13 cellular contexts compared by ENCODE assay signal in genomic region chr7:55131421-55131929, GRCh38.
A peak's percentile ranks its signal among the peaks of the same experiment; 100 is the strongest.
DNase-seq lines count a peak whose midpoint lies in the region; ATAC-seq and TF ChIP-seq lines count a peak whose summit lies in the region.
"Had no signal": no experiment of that assay in that cellular context is flagged by ENCODE, and none has a peak within 500 bp of the region (broad histone marks: within the 10 kb centered on the region; RNA-seq: fewer than 3 reads in every experiment).

No MANE protein-coding gene starts in this region.

- H3K18ac ChIP-seq in mesenchymal stem cell (ENCODE audit: low read depth in 1 of 2, low read length in 2 of 2), result peak overlapping the region; percentile 71 to 95

- H3K4me3 ChIP-seq in OCI-LY3 (ENCODE audit: low read length), result peak overlapping the region; percentile 72
- no peak overlapping the region for H3K4me3 ChIP-seq in mesenchymal stem cell (ENCODE audit: insufficient read depth in 1 of 2, low read depth in 1 of 2, low read length in 2 of 2)
- no peak overlapping the region for H3K4me3 ChIP-seq in subcutaneous abdominal adipose tissue (ENCODE audit: low read depth in 1 of 5, low read length in 5 of 5)

- peak overlapping the region; percentile 40; the same call in 1 of the 2 replicates for H2AFZ ChIP-seq in OCI-LY3 (ENCODE audit: low read depth, low read length)
- H2AFZ ChIP-seq in mesenchymal stem cell (ENCODE audit: low read depth, low read length), result no peak overlapping the region

- ATAC-seq in HG03520 (IDR thresholded peaks at IDR 0.05; ENCODE audit: unreplicated experiment), result no peak

- peak overlapping the region in 1 of 2 experiments; percentile 18 for H3K14ac ChIP-seq in mesenchymal stem cell (ENCODE audit: low read length in 2 of 2)

- peak overlapping the region; percentile 28 for H2AK5ac ChIP-seq in mesenchymal stem cell (ENCODE audit: low read length, severe bottlenecking)

- H2BK120ac ChIP-seq in mesenchymal stem cell (ENCODE audit: low read depth, low read length), result peak overlapping the region; percentile 74

- H4K8ac ChIP-seq in mesenchymal stem cell (ENCODE audit: low read length), result peak overlapping the region; percentile 89

- H3K27ac ChIP-seq in OCI-LY3 (ENCODE audit: low read length) (peak overlapping the region; percentile 99), mesenchymal stem cell (ENCODE audit: low read length, poor library complexity, severe bottlenecking) (peak overlapping the region; percentile 66), subcutaneous abdominal adipose tissue (ENCODE audit: low read depth, low read length) (peak overlapping the region; percentile 88)

- peak overlapping the region; percentile 46 to 87 for H2BK12ac ChIP-seq in mesenchymal stem cell (ENCODE audit: low read length in 2 of 2)

- no peaks in the 10 kb centered on the region for H4K20me1 ChIP-seq in OCI-LY3 (ENCODE audit: insufficient read depth, low read length)

- H3K27me3 ChIP-seq in OCI-LY3 (ENCODE audit: low read depth, low read length) (no peaks in the 10 kb centered on the region), mesenchymal stem cell (ENCODE audit: control insufficient read depth in 1 of 2, insufficient read depth in 1 of 2, low read length in 2 of 2) (no peaks in the 10 kb centered on the region), subcutaneous abdominal adipose tissue (ENCODE audit: control insufficient read depth in 5 of 5, insufficient read depth in 4 of 5, low read length in 5 of 5) (no peaks in the 10 kb centered on the region)

- H3K4me1 ChIP-seq in OCI-LY3 (ENCODE audit: low read length) (peaks cover 73% of the 10 kb centered on the region), mesenchymal stem cell (ENCODE audit: control insufficient read depth, insufficient read depth, low read depth, low read length) (peaks cover 35% of the 10 kb centered on the region), subcutaneous abdominal adipose tissue (ENCODE audit: control insufficient read depth in 5 of 5, insufficient read depth in 5 of 5, low read length in 5 of 5) (peaks cover 6 to 65% (median 57%) of the 10 kb centered on the region in 5 donors)

- H3K9ac ChIP-seq in OCI-LY3 (ENCODE audit: low read length) (peak overlapping the region; percentile 88), mesenchymal stem cell (ENCODE audit: low read length) (peak overlapping the region; percentile 89), subcutaneous abdominal adipose tissue (ENCODE audit: low read length in 5 of 5) (peak overlapping the region in 2 of 5 donors; percentile 12 to 36)

- H3K9me3 ChIP-seq in OCI-LY3 (ENCODE audit: insufficient read depth, low read length), result 0 out of 2 replicates have a peak, but pooled peaks cover 3% of the 10 kb centered on the region
- no peaks in the 10 kb centered on the region for H3K9me3 ChIP-seq in mesenchymal stem cell (ENCODE audit: control insufficient read depth, low read length)
- H3K9me3 ChIP-seq in subcutaneous abdominal adipose tissue (ENCODE audit: control insufficient read depth in 5 of 5, low read length in 5 of 5), result no peaks in the 10 kb centered on the region

- no peak overlapping the region for H2BK5ac ChIP-seq in mesenchymal stem cell (ENCODE audit: low read depth, low read length, poor library complexity, severe bottlenecking)

- H4K91ac ChIP-seq in mesenchymal stem cell (ENCODE audit: low read length), result peak overlapping the region; percentile 53

- peak overlapping the region; percentile 97 for H3K4me2 ChIP-seq in OCI-LY3 (ENCODE audit: low read length)
- no peak overlapping the region for H3K4me2 ChIP-seq in mesenchymal stem cell (ENCODE audit: low read length, poor library complexity, severe bottlenecking)

- H3K36me3 ChIP-seq in OCI-LY3 (replicated peaks; ENCODE audit: low read depth, low read length), result peaks cover 9% of the 10 kb centered on the region
- peaks cover 0 to 4% of the 10 kb centered on the region in 2 experiments for H3K36me3 ChIP-seq in mesenchymal stem cell (ENCODE audit: control insufficient read depth in 1 of 2, insufficient read depth in 2 of 2, low read depth in 1 of 2, low read length in 2 of 2)
- H3K36me3 ChIP-seq in subcutaneous abdominal adipose tissue (ENCODE audit: control insufficient read depth in 5 of 5, insufficient read depth in 5 of 5, low read length in 5 of 5), result no peaks in the 10 kb centered on the region

- peak; percentile 58 for DNase-seq in ecto neural progenitor cell (ENCODE audit: low spot score)
- DNase-seq in mesenchymal stem cell, result peak; percentile 69
- DNase-seq in Ammon's horn (ENCODE audit: low spot score), result no peak
- DNase-seq in activated CD4-positive, CD25-positive, alpha-beta regulatory T cell treated with anti-CD3 and anti-CD28 coated beads, Interleukin-2, amount 50 U/mL, for 72 hours, result no peak
- no peak for DNase-seq in putamen (ENCODE audit: low spot score)
- DNase-seq: activated CD4-positive, alpha-beta T cell treated with anti-CD3 and anti-CD28 coated beads, Interleukin-2, amount 10 ng/mL, durations not matched to agents 7 days and 5 days; activated gamma-delta T cell treated with Interleukin-2 at 50 U/mL for 16 hours; CD4-positive, alpha-beta memory T cell; NCI-H748 treated with DMSO at 0.1 percent for 48 hours; stimulated activated CD8-positive, alpha-beta memory T cell treated with anti-CD3 and anti-CD28 coated beads, Interleukin-4, amount 100 ng/mL, for 48 hours had no signal

- peak overlapping the region in 1 of 2 experiments; percentile 90 for H3K4ac ChIP-seq in mesenchymal stem cell (ENCODE audit: low read depth in 1 of 2, low read length in 2 of 2)

- H3K79me2 ChIP-seq in OCI-LY3 (ENCODE audit: low read length), result no peaks in the 10 kb centered on the region

- 33% methylated on average over 14 of the region's 14 CpGs for WGBS in mesenchymal stem cell

- H3K23ac ChIP-seq in mesenchymal stem cell (ENCODE audit: low read length in 2 of 2), result peak overlapping the region in 1 of 2 experiments; percentile 34

- TF ChIP-seq CTCF in OCI-LY3 (IDR thresholded peaks at IDR 0.05; ENCODE audit: low read depth, low read length), result 0 out of 2 replicates have a peak, but pooled peaks have one; percentile 19

- H2BK15ac ChIP-seq in mesenchymal stem cell (ENCODE audit: low read depth, poor library complexity, severe bottlenecking), result no peak overlapping the region

- H3K79me1 ChIP-seq in mesenchymal stem cell (replicated peaks; ENCODE audit: low read length, poor library complexity, severe bottlenecking), result peaks cover 6% of the 10 kb centered on the region

Comparison
In these comparisons a context has a peak if more than half of its experiments do, and no peak if none do; other contexts are left out.
1. DNase-seq: peak in ecto neural progenitor cell (single experiment) and mesenchymal stem cell (single experiment); none in Ammon's horn (single experiment), activated CD4-positive, CD25-positive, alpha-beta regulatory T cell treated with anti-CD3 and anti-CD28 coated beads, Interleukin-2, amount 50 U/mL, for 72 hours (single experiment) and putamen (single experiment).
2. Peak in every context shown above with its lines, with median percentiles within 50 percentile points of each other: H3K27ac ChIP-seq.